16 cellular contexts compared by ENCODE assay signal in genomic region chr12:50079771-50080170, GRCh38. TPM values are rescaled to one million over a fixed set of nuclear protein-coding genes. Genes with fewer than 3 reads are reported as not detected.
DNase-seq lines count a peak whose midpoint lies in the region; ATAC-seq and TF ChIP-seq lines count a peak whose summit lies in the region.
"Had no signal": no experiment of that assay in that cellular context is flagged by ENCODE, and none has a peak within 500 bp of the region (broad histone marks: within the 10 kb centered on the region; RNA-seq: fewer than 3 reads in every experiment).

No MANE protein-coding gene starts in this region.

- H3K4me1 Mint-ChIP-seq in CD4-positive, CD25-positive, alpha-beta regulatory T cell, result peaks cover 3 to 13% (median 5%) of the 10 kb centered on the region in 4 donors
- peaks cover 9% of the 10 kb centered on the region for H3K4me1 Mint-ChIP-seq in chondrocyte (ENCODE audit: low read depth)
- peaks cover 5% of the 10 kb centered on the region for H3K4me1 Mint-ChIP-seq in neural progenitor cell

- ATAC-seq in CD4-positive, CD25-positive, alpha-beta regulatory T cell (ENCODE audit: low read depth in 2 of 2), result no peak
- no peak for ATAC-seq in mucosa of descending colon
- no peak for ATAC-seq in stimulated activated naive CD8-positive, alpha-beta T cell treated with anti-CD3 and anti-CD28 coated beads, Interleukin-15, Interleukin-2, amounts not matched to agents 100 U/mL and 50 U/mL, for 24 hours

- H3K79me2 ChIP-seq in neural progenitor cell (ENCODE audit: low read depth), result peaks cover 5% of the 10 kb centered on the region

- H3K4me3 Mint-ChIP-seq in CD4-positive, CD25-positive, alpha-beta regulatory T cell, result peak overlapping the region in 1 of 4 donors; percentile 64
- H3K4me3 Mint-ChIP-seq in chondrocyte (ENCODE audit: unreplicated experiment) (no peak overlapping the region), neural progenitor cell (no peak overlapping the region)
- H3K4me3 Mint-ChIP-seq: CD8-positive, alpha-beta memory T cell had no signal

- H3K36me3 Mint-ChIP-seq in CD4-positive, CD25-positive, alpha-beta regulatory T cell, result no peaks in the 10 kb centered on the region
- H3K36me3 Mint-ChIP-seq in chondrocyte (ENCODE audit: low read depth), result no peaks in the 10 kb centered on the region
- no peaks in the 10 kb centered on the region for H3K36me3 Mint-ChIP-seq in neural progenitor cell
- H3K36me3 Mint-ChIP-seq: CD8-positive, alpha-beta memory T cell had no signal

- no peaks in the 10 kb centered on the region for H3K27me3 Mint-ChIP-seq in CD4-positive, CD25-positive, alpha-beta regulatory T cell
- H3K27me3 Mint-ChIP-seq in chondrocyte (ENCODE audit: low read depth), result no peaks in the 10 kb centered on the region
- H3K27me3 Mint-ChIP-seq in neural progenitor cell (ENCODE audit: insufficient read depth, low read depth), result peaks cover 5% of the 10 kb centered on the region

- no peak overlapping the region for H2AFZ ChIP-seq in neural progenitor cell (replicated peaks)

- no peaks in the 10 kb centered on the region for H3K9me3 Mint-ChIP-seq in CD4-positive, CD25-positive, alpha-beta regulatory T cell
- H3K9me3 Mint-ChIP-seq in chondrocyte (ENCODE audit: low read depth) (no peaks in the 10 kb centered on the region), neural progenitor cell (no peaks in the 10 kb centered on the region)
- H3K9me3 Mint-ChIP-seq: CD8-positive, alpha-beta memory T cell had no signal

- H3K9me3 ChIP-seq in CD4-positive, CD25-positive, alpha-beta regulatory T cell (ENCODE audit: control insufficient read depth in 2 of 2, low read length in 2 of 2), result no peaks in the 10 kb centered on the region
- H3K9me3 ChIP-seq in neural progenitor cell (ENCODE audit: low read depth) (no peaks in the 10 kb centered on the region), mucosa of descending colon (no peaks in the 10 kb centered on the region)
- H3K9me3 ChIP-seq: BE2C, Caco-2 had no signal

- H3K9ac ChIP-seq in neural progenitor cell, result no peak overlapping the region

- H3K4me2 ChIP-seq in neural progenitor cell, result no peak overlapping the region

- no peaks in the 10 kb centered on the region for H3K36me3 ChIP-seq in CD4-positive, CD25-positive, alpha-beta regulatory T cell (ENCODE audit: control insufficient read depth, insufficient read depth, low read length)
- H3K36me3 ChIP-seq in neural progenitor cell, result no peaks in the 10 kb centered on the region
- H3K36me3 ChIP-seq in mucosa of descending colon (ENCODE audit: low read depth), result no peaks in the 10 kb centered on the region

- no peaks in the 10 kb centered on the region for H3K27me3 ChIP-seq in CD4-positive, CD25-positive, alpha-beta regulatory T cell (ENCODE audit: control insufficient read depth, insufficient read depth, low read length)
- H3K27me3 ChIP-seq in neural progenitor cell, result peaks cover 15% of the 10 kb centered on the region
- H3K27me3 ChIP-seq: BE2C had no signal

- H3K4me1 ChIP-seq in CD4-positive, CD25-positive, alpha-beta regulatory T cell (ENCODE audit: control insufficient read depth, insufficient read depth, low read length, poor library complexity, severe bottlenecking), result peaks cover 6% of the 10 kb centered on the region
- H3K4me1 ChIP-seq in neural progenitor cell (no peaks in the 10 kb centered on the region), mucosa of descending colon (ENCODE audit: low read depth) (peaks cover 14% of the 10 kb centered on the region)
- H3K4me1 ChIP-seq: BE2C had no signal

- DNase-seq in CD4-positive, CD25-positive, alpha-beta regulatory T cell, result no peak
- DNase-seq in chondrocyte (ENCODE audit: low spot score) (peak; percentile 40), neural progenitor cell (ENCODE audit: low spot score) (no peak), mucosa of descending colon (no peak), NCI-H524 (lab: John Stamatoyannopoulos, UW) (no peak)
- no peak for DNase-seq in stimulated activated naive CD8-positive, alpha-beta T cell treated with anti-CD3 and anti-CD28 coated beads, Interleukin-15, Interleukin-2, amounts not matched to agents 100 U/mL and 50 U/mL, for 24 hours
- DNase-seq: BE2C, Caco-2, DND-41, GDM1, HCEC 1CT had no signal

- no peak for TF ChIP-seq CTCF in chondrocyte (IDR thresholded peaks at IDR 0.05)
- TF ChIP-seq CTCF in neural progenitor cell (IDR thresholded peaks at IDR 0.05), result no peak
- TF ChIP-seq CTCF in mucosa of descending colon (IDR thresholded peaks at IDR 0.05), result no peak

- TF ChIP-seq RAD21 in Ishikawa (IDR thresholded peaks at IDR 0.05; ENCODE audit: low read depth), result no peak

- H3K4me3 ChIP-seq in CD4-positive, CD25-positive, alpha-beta regulatory T cell (ENCODE audit: low read depth, low read length), result no peak overlapping the region
- H3K4me3 ChIP-seq in neural progenitor cell (no peak overlapping the region), mucosa of descending colon (no peak overlapping the region)

- intact Hi-C loops in mucosa of descending colon (cut with DNase I, micrococcal nuclease), result loop anchor here (10.0 kb wide), 1 partner anchor 95 kb away; no protein-coding TSS in a partner anchor

- no peak for TF ChIP-seq EP300 in Ishikawa (IDR thresholded peaks at IDR 0.05; ENCODE audit: borderline replicate concordance)

- peak overlapping the region in 2 of 3 donors; percentile 26 to 65 for H3K27ac Mint-ChIP-seq in CD4-positive, CD25-positive, alpha-beta regulatory T cell
- no peak overlapping the region for H3K27ac Mint-ChIP-seq in chondrocyte (ENCODE audit: unreplicated experiment)
- peak overlapping the region; percentile 42 for H3K27ac Mint-ChIP-seq in neural progenitor cell

- no peaks in the 10 kb centered on the region for H4K20me1 ChIP-seq in neural progenitor cell (ENCODE audit: low read depth)

- H3F3A ChIP-seq in neural progenitor cell (ENCODE audit: low read depth), result peaks cover 5% of the 10 kb centered on the region

- H3K27ac ChIP-seq in CD4-positive, CD25-positive, alpha-beta regulatory T cell (ENCODE audit: insufficient read depth, low read length, poor library complexity, severe bottlenecking), result no peak overlapping the region
- no peak overlapping the region for H3K27ac ChIP-seq in neural progenitor cell
- H3K27ac ChIP-seq: C4-2B, HL-60 had no signal

TF ChIP-seq in Ishikawa, 13 proteins besides CTCF, POLR2A, EP300 and RAD21 (continues in another document):
- TF ChIP-seq USF1 (IDR thresholded peaks at IDR 0.05), result no peak

RNA-seq across cellular contexts. Expression of gene SMARCD1, which starts 5.4 kb away (rescaled TPM):
- total RNA-seq in CD4-positive, CD25-positive, alpha-beta regulatory T cell, result 75.2 TPM
- 10 to 100 TPM; 12.0 to 22.3 (median 13.8) TPM for polyA plus RNA-seq in CD4-positive, CD25-positive, alpha-beta regulatory T cell
- total RNA-seq in chondrocyte, result 50.8 to 55.7 TPM (median 52.0 TPM) in 3 replicates
- 121 and 209 TPM in 2 replicates for total RNA-seq in neural progenitor cell (ENCODE audit: low replicate concordance)
- total RNA-seq in mucosa of descending colon, result 10 to 100 TPM; 34.2 to 44.9 (median 38.9) TPM

RNA-seq across cellular contexts. Expression of gene ASIC1, which starts 22.4 kb away (rescaled TPM):
- total RNA-seq in CD4-positive, CD25-positive, alpha-beta regulatory T cell, result 2.1 TPM
- polyA plus RNA-seq in CD4-positive, CD25-positive, alpha-beta regulatory T cell, result under 1 TPM in 3 of 4 donors, not detected in 1; 0.47 to 0.49 (median 0.49) TPM
- total RNA-seq in chondrocyte (2.5 to 4.4 TPM (median 3.9 TPM) in 3 replicates), neural progenitor cell (ENCODE audit: low replicate concordance) (2.5 and 5.6 TPM in 2 replicates), mucosa of descending colon (1 to 10 TPM in 2 of 3 donors, under 1 TPM in 1; 0.35 to 9.9 (median 1.7) TPM)

RNA-seq across cellular contexts. Expression of gene GPD1, which starts 24.0 kb away (rescaled TPM):
- not detected for total RNA-seq in CD4-positive, CD25-positive, alpha-beta regulatory T cell
- polyA plus RNA-seq in CD4-positive, CD25-positive, alpha-beta regulatory T cell, result under 1 TPM in 1 of 4 donors, not detected in 3; 0.06 TPM
- total RNA-seq in chondrocyte, result 0.46 TPM in 1 of 3 replicates, not detected in the others
- 1.4 TPM in 1 of 2 replicates, not detected in the other for total RNA-seq in neural progenitor cell (ENCODE audit: low replicate concordance)
- total RNA-seq in mucosa of descending colon, result 1 to 10 TPM; 1.7 to 4.1 (median 1.9) TPM
- total RNA-seq: H4 had no signal
- polyA plus RNA-seq: CD8-positive, alpha-beta memory T cell had no signal

RNA-seq across cellular contexts. Expression of gene COX14, which starts 32.3 kb away (rescaled TPM):
- total RNA-seq in CD4-positive, CD25-positive, alpha-beta regulatory T cell, result 46.4 TPM
- polyA plus RNA-seq in CD4-positive, CD25-positive, alpha-beta regulatory T cell, result 100 to 1,000 TPM; 256 to 297 (median 268) TPM
- total RNA-seq in chondrocyte (37.8 to 53.1 TPM (median 44.7 TPM) in 3 replicates), neural progenitor cell (ENCODE audit: low replicate concordance) (15.3 and 22.7 TPM in 2 replicates), mucosa of descending colon (10 to 100 TPM; 72.2 to 89.8 (median 74.9) TPM)

RNA-seq across cellular contexts. Expression of gene RACGAP1, which starts 54.5 kb away (rescaled TPM):
- 17.2 TPM for total RNA-seq in CD4-positive, CD25-positive, alpha-beta regulatory T cell
- polyA plus RNA-seq in CD4-positive, CD25-positive, alpha-beta regulatory T cell, result 10 to 100 TPM; 17.1 to 22.9 (median 18.0) TPM
- total RNA-seq in chondrocyte (25.7 to 31.0 TPM (median 28.4 TPM) in 3 replicates), neural progenitor cell (ENCODE audit: low replicate concordance) (121 and 149 TPM in 2 replicates), mucosa of descending colon (10 to 100 TPM; 16.0 to 45.5 (median 34.4) TPM)
